ENCODE assay signal across 2 cellular contexts in genomic region chr11:46299425-46300067, GRCh38.
TF ChIP-seq lines count a peak whose summit lies in the region.

No MANE protein-coding gene starts in this region.

TF ChIP-seq in SK-N-SH, 30 proteins besides CTCF, POLR2A, EP300 and RAD21:
- TF ChIP-seq USF2 (IDR thresholded peaks at IDR 0.05; ENCODE audit: borderline replicate concordance, low read depth, low read length) (no peak), FOSL2 (IDR thresholded peaks at IDR 0.05; ENCODE audit: borderline replicate concordance, low read depth) (no peak), NFIC (IDR thresholded peaks at IDR 0.05; ENCODE audit: borderline replicate concordance) (no peak), MXI1 (IDR thresholded peaks at IDR 0.05; ENCODE audit: low read depth, low read length) (no peak), RFX5 (IDR thresholded peaks at IDR 0.05; ENCODE audit: low read length) (no peak), SMC3 (IDR thresholded peaks at IDR 0.05; ENCODE audit: low read depth, low read length) (no peak), FOXM1 (IDR thresholded peaks at IDR 0.05; ENCODE audit: low read depth) (no peak), NRF1 (IDR thresholded peaks at IDR 0.05; ENCODE audit: low read depth, low read length) (no peak)

TF ChIP-seq in SK-N-SH treated with all-trans-retinoic acid at 6 μM for 48 hours, 23 proteins besides CTCF, POLR2A, EP300 and RAD21 (continued from another document):
- no peak for TF ChIP-seq ZNF8 (CRISPR knock-in tag; IDR thresholded peaks at IDR 0.05)
- no peak for TF ChIP-seq TCF4 (CRISPR knock-in tag; IDR thresholded peaks at IDR 0.05; ENCODE audit: borderline replicate concordance)
- TF ChIP-seq CREB5 (CRISPR knock-in tag; IDR thresholded peaks at IDR 0.05; ENCODE audit: low read depth) = no peak
- no peak for TF ChIP-seq CSRNP3 (CRISPR knock-in tag; IDR thresholded peaks at IDR 0.05)
- TF ChIP-seq PPARA (CRISPR knock-in tag; IDR thresholded peaks at IDR 0.05; ENCODE audit: borderline replicate concordance) = no peak
- TF ChIP-seq PATZ1 (CRISPR knock-in tag; IDR thresholded peaks at IDR 0.05; ENCODE audit: borderline replicate concordance) = no peak
- no peak for TF ChIP-seq ZC3H10 (CRISPR knock-in tag; IDR thresholded peaks at IDR 0.05)
- TF ChIP-seq ZNF565 (CRISPR knock-in tag; conservative IDR thresholded peaks at IDR 0.05; ENCODE audit: low read depth) = no peak
- TF ChIP-seq ESRRG (CRISPR knock-in tag; IDR thresholded peaks at IDR 0.05) = no peak
- no peak for TF ChIP-seq SNAI2 (CRISPR knock-in tag; IDR thresholded peaks at IDR 0.05)
TF ChIP-seq in SK-N-SH treated with all-trans-retinoic acid at 6 μM for 48 hours: peak in this region for 0.
